Comparison of ENCODE assay signal across 29 cellular contexts in genomic region chr5:93280518-93280917, GRCh38.
DNase-seq lines count a peak whose midpoint lies in the region; FAIRE-seq and TF ChIP-seq lines count a peak whose summit lies in the region.
"Had no signal": no experiment of that assay in that cellular context is flagged by ENCODE, and none has a peak within 500 bp of the region (broad histone marks: within the 10 kb centered on the region; RNA-seq: fewer than 3 reads in every experiment).

No MANE protein-coding gene starts in this region.

- H3K27me3 Mint-ChIP-seq in MCF 10A (ENCODE audit: insufficient read depth, unreplicated experiment) (no peaks in the 10 kb centered on the region), brain (peaks cover 10% of the 10 kb centered on the region)
- H3K27me3 Mint-ChIP-seq: activated CD8-positive, alpha-beta memory T cell treated with anti-CD3 and anti-CD28 coated beads, Interleukin-2, amount 10 ng/mL, durations not matched to agents 7 days and 5 days; B cell; CD8-positive, alpha-beta memory T cell had no signal

- no peaks in the 10 kb centered on the region for H4K20me1 ChIP-seq in mammary epithelial cell (ENCODE audit: insufficient read depth, low read length)

- H3K9me3 ChIP-seq in mammary epithelial cell (replicated peaks; ENCODE audit: insufficient read depth, low read length), result no peaks in the 10 kb centered on the region
- H3K9me3 ChIP-seq: pancreas had no signal

- peak overlapping the region; percentile 27 for H2AFZ ChIP-seq in mammary epithelial cell (ENCODE audit: low read depth, low read length)

- H3K36me3 Mint-ChIP-seq in MCF 10A (ENCODE audit: insufficient read depth, unreplicated experiment) (no peaks in the 10 kb centered on the region), brain (no peaks in the 10 kb centered on the region)
- H3K36me3 Mint-ChIP-seq: activated CD8-positive, alpha-beta memory T cell treated with anti-CD3 and anti-CD28 coated beads, Interleukin-2, amount 10 ng/mL, durations not matched to agents 7 days and 5 days; CD8-positive, alpha-beta memory T cell had no signal

- no peaks in the 10 kb centered on the region for H3K9me3 Mint-ChIP-seq in MCF 10A (ENCODE audit: unreplicated experiment)
- peaks cover 4 to 9% (median 7%) of the 10 kb centered on the region in 5 experiments for H3K9me3 Mint-ChIP-seq in brain
- H3K9me3 Mint-ChIP-seq: H9 had no signal

- WGBS in mammary epithelial cell (ENCODE audit: low coverage, missing lambda C conversion rate), result 81% methylated on average over 3 of the region's 3 CpGs

- no peaks in the 10 kb centered on the region for H3K79me2 ChIP-seq in mammary epithelial cell (ENCODE audit: insufficient read depth, low read length)

- peaks cover 12% of the 10 kb centered on the region for H3K4me1 ChIP-seq in mammary epithelial cell (ENCODE audit: insufficient read depth, low read length)
- H3K4me1 ChIP-seq: pancreas had no signal

- dilution Hi-C loops in mammary epithelial cell (cut with HindIII; ENCODE audit: low sequenced_read_pairs), result no loop called here

- POLR2A ChIA-PET in MCF 10A (lab: Yijun Ruan, JAX), result no interaction called here

- BruUV-seq in mammary epithelial cell (replicated peaks; lab: Mats Ljungman, UMichigan) (no TSS peak), MCF 10A (replicated peaks; lab: Mats Ljungman, UMichigan) (no TSS peak)

- no peaks in the 10 kb centered on the region for H3K27me3 ChIP-seq in mammary epithelial cell (ENCODE audit: insufficient read depth, low read length)
- H3K27me3 ChIP-seq: pancreas had no signal

- CTCF ChIA-PET in mammary epithelial cell (lab: Charles Lee; ENCODE audit: low non-redundant PET) (no interaction called here), MCF 10A (lab: Yijun Ruan, JAX) (no interaction called here)

- intact Hi-C loops in mammary epithelial cell (cut with micrococcal nuclease), result no loop called here
- intact Hi-C loops in MCF 10A (cut with micrococcal nuclease), result no loop called here

- H3K4me1 Mint-ChIP-seq in MCF 10A (ENCODE audit: insufficient read depth, unreplicated experiment), result no peaks in the 10 kb centered on the region
- peaks cover 60% of the 10 kb centered on the region for H3K4me1 Mint-ChIP-seq in brain
- H3K4me1 Mint-ChIP-seq: activated CD8-positive, alpha-beta memory T cell treated with anti-CD3 and anti-CD28 coated beads, Interleukin-2, amount 10 ng/mL, durations not matched to agents 7 days and 5 days; B cell; CD8-positive, alpha-beta memory T cell; H9 had no signal

- no peak for DNase-seq in mammary epithelial cell
- no peak for DNase-seq in MCF 10A (ENCODE audit: unreplicated experiment)
- DNase-seq in NCI-H510A (lab: John Stamatoyannopoulos, UW), result peak; percentile 1
- no peak for DNase-seq in ACHN
- no peak for DNase-seq in RCC 7860 (ENCODE audit: low spot score)
- no peak for DNase-seq in activated effector memory CD4-positive, alpha-beta T cell treated with anti-CD3 and anti-CD28 coated beads, Interleukin-2, amount 50 U/mL, for 16 hours
- DNase-seq: activated CD4-positive, alpha-beta T cell treated with anti-CD3 and anti-CD28 coated beads, Interleukin-2, amount 50 U/mL, for 4 hours; activated CD8-positive, alpha-beta memory T cell treated with anti-CD3 and anti-CD28 coated beads, Interleukin-2, amount 10 ng/mL, durations not matched to agents 7 days and 5 days; activated naive CD4-positive, alpha-beta T cell; activated T-cell treated with anti-CD3 and anti-CD28 coated beads, Interleukin-2, amount 50 U/mL, for 72 hours; caudate nucleus; CD8-positive, alpha-beta memory T cell; effector memory CD4-positive, alpha-beta T cell; erythroblast; glutamatergic neuron; H9; KG1; NCI-H2171 treated with DMSO at 0.1 percent for 48 hours; NCI-H526; pancreas; small intestine; stimulated activated naive CD4-positive, alpha-beta T cell; T-helper 2 cell had no signal

- no peak overlapping the region for H3K4me2 ChIP-seq in mammary epithelial cell (ENCODE audit: insufficient read depth, low read depth, low read length)

- in situ Hi-C loops in mammary epithelial cell (cut with MboI; ENCODE audit: low sequenced_read_pairs in 2 of 2) (no loop called here), ACHN (cut with HindIII; ENCODE audit: low pct_ligation_motif_present, low pct_unique_long_range_greater_than_20kb, low sequenced_read_pairs) (no loop called here)

- H3K4me3 ChIP-seq in mammary epithelial cell (replicated peaks in 1 of 3; ENCODE audit: insufficient read depth in 1 of 3, low read depth in 2 of 3, low read length in 3 of 3), result no peak overlapping the region
- H3K4me3 ChIP-seq: coronary artery, pancreas had no signal

- no peak for FAIRE-seq in RCC 7860 (lab: Jason Lieb, UNC)
- FAIRE-seq: GM12891, pancreas, small intestine had no signal

- no peak for TF ChIP-seq CTCF in mammary epithelial cell (conservative IDR thresholded peaks at IDR 0.05 in 1 of 2, IDR thresholded peaks at IDR 0.05 in 1 of 2; ENCODE audit: extremely low read depth in 1 of 2, insufficient read depth in 1 of 2, low read depth in 1 of 2, low read length in 2 of 2)
- TF ChIP-seq CTCF in MCF 10A (IDR thresholded peaks at IDR 0.05; ENCODE audit: unreplicated experiment), result no peak
- TF ChIP-seq CTCF in brain (conservative IDR thresholded peaks at IDR 0.05), result no peak

- H3K27ac Mint-ChIP-seq in MCF 10A (ENCODE audit: low read depth, unreplicated experiment) (no peak overlapping the region), brain (peak overlapping the region in 4 of 5 experiments; percentile 64 to 93 (median 82))
- H3K27ac Mint-ChIP-seq: activated CD8-positive, alpha-beta memory T cell treated with anti-CD3 and anti-CD28 coated beads, Interleukin-2, amount 10 ng/mL, durations not matched to agents 7 days and 5 days; activated T-cell treated with anti-CD3 and anti-CD28 coated beads, Interleukin-2, amount 50 U/mL, for 72 hours; B cell; CD8-positive, alpha-beta memory T cell; H9 had no signal

- no peak overlapping the region for H3K9ac ChIP-seq in mammary epithelial cell (ENCODE audit: insufficient read depth, low read length)

- H3K4me3 Mint-ChIP-seq in MCF 10A (ENCODE audit: unreplicated experiment) (no peak overlapping the region), brain (no peak overlapping the region)
- H3K4me3 Mint-ChIP-seq: activated CD8-positive, alpha-beta memory T cell treated with anti-CD3 and anti-CD28 coated beads, Interleukin-2, amount 10 ng/mL, durations not matched to agents 7 days and 5 days; activated T-cell treated with anti-CD3 and anti-CD28 coated beads, Interleukin-2, amount 50 U/mL, for 72 hours; B cell; CD8-positive, alpha-beta memory T cell; H9 had no signal

- no peaks in the 10 kb centered on the region for H3K36me3 ChIP-seq in mammary epithelial cell (ENCODE audit: insufficient read depth, low read length)
- H3K36me3 ChIP-seq: pancreas had no signal

- H3K27ac ChIP-seq in mammary epithelial cell (ENCODE audit: insufficient read depth, low read depth, low read length), result no peak overlapping the region
- H3K27ac ChIP-seq: coronary artery, HL-60, pancreas, RWPE1 had no signal
